Comparison of ENCODE assay signal across 12 cellular contexts in the genomic region with DNA sequence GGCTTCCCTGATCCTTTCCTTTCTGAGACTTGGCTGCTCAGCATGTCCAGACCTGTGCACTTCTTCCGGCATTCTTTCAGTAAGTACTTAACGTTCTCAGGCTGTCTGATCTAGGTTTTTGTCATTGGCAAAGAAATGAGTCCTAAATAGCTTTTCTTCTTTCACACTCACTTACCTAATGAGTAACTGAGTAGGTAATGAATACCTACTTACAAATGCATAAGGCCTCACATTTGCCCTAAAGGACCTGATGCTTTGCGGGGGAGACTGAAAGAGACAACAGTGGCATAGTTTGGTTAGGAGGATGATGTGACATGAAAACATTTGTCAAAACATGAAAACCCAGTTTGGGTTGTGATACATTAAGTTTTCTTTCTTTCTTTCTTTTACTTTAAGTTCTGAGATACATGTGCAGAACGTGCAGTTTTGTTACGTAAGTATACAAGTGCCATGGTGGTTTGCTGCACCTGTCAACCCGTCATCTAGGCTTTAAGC.
DNase-seq lines count a peak whose midpoint lies in the region; ATAC-seq, FAIRE-seq and TF ChIP-seq lines count a peak whose summit lies in the region.
"Had no signal": no experiment of that assay in that cellular context is flagged by ENCODE, and none has a peak within 500 bp of the region (broad histone marks: within the 10 kb centered on the region; RNA-seq: fewer than 3 reads in every experiment).

No MANE protein-coding gene starts in this region.

- peaks cover 19% of the 10 kb centered on the region for H3K4me1 Mint-ChIP-seq in activated CD8-positive, alpha-beta memory T cell treated with anti-CD3 and anti-CD28 coated beads, Interleukin-2, amount 10 ng/mL, durations not matched to agents 7 days and 5 days

- no peak for TF ChIP-seq EP300 in HepG2 (IDR thresholded peaks at IDR 0.05; ENCODE audit: low read depth in 2 of 2, low read length in 2 of 2)
- TF ChIP-seq EP300 in HepG2 (CRISPR knock-in tag; IDR thresholded peaks at IDR 0.05; ENCODE audit: borderline replicate concordance), result no peak

- no peak overlapping the region for H2AFZ ChIP-seq in HepG2 (ENCODE audit: low read length)

- H3K9me3 Mint-ChIP-seq in activated CD8-positive, alpha-beta memory T cell treated with anti-CD3 and anti-CD28 coated beads, Interleukin-2, amount 10 ng/mL, durations not matched to agents 7 days and 5 days (ENCODE audit: low read depth), result peaks cover 2% of the 10 kb centered on the region

- H3K4me3 Mint-ChIP-seq in activated CD8-positive, alpha-beta memory T cell treated with anti-CD3 and anti-CD28 coated beads, Interleukin-2, amount 10 ng/mL, durations not matched to agents 7 days and 5 days, result no peak overlapping the region

- no peak overlapping the region for H3K27ac ChIP-seq in HepG2 (ENCODE audit: extremely low read length, insufficient read depth, low read length)

- H3K4me3 ChIP-seq in kidney epithelial cell (ENCODE audit: low read depth, low read length), result no peak overlapping the region
- H3K4me3 ChIP-seq in HepG2 (replicated peaks in 1 of 3; ENCODE audit: insufficient read depth in 1 of 3, low read depth in 2 of 3, low read length in 3 of 3), result no peak overlapping the region

- DNase-seq in activated CD8-positive, alpha-beta memory T cell treated with anti-CD3 and anti-CD28 coated beads, Interleukin-2, amount 10 ng/mL, durations not matched to agents 7 days and 5 days, result no peak
- DNase-seq in activated CD8-positive, alpha-beta memory T cell treated with anti-CD3 and anti-CD28 coated beads for 24 hours, result no peak
- DNase-seq in kidney epithelial cell (ENCODE audit: low read depth) (peak; percentile 75), HepG2 (ENCODE audit: low spot score) (no peak), hypothalamus (lab: John Stamatoyannopoulos, UW) (no peak), Kasumi-1 (lab: John Stamatoyannopoulos, UW) (no peak)
- DNase-seq: activated CD4-positive, alpha-beta T cell treated with anti-CD3 and anti-CD28 coated beads, Interleukin-2, amount 50 U/mL, for 1 hour; NCI-H2227 treated with DMSO at 0.1 percent for 48 hours had no signal

- no peaks in the 10 kb centered on the region for H3K79me2 ChIP-seq in HepG2 (ENCODE audit: insufficient read depth, low read length)

- no peaks in the 10 kb centered on the region for H4K20me1 ChIP-seq in HepG2 (ENCODE audit: insufficient read depth, low read length)

- no peaks in the 10 kb centered on the region for H3K27me3 ChIP-seq in kidney epithelial cell (ENCODE audit: control insufficient read depth, insufficient read depth, low read length)
- peaks cover 0 to 2% of the 10 kb centered on the region in 2 experiments; a peak in 1 of 5 replicates for H3K27me3 ChIP-seq in HepG2 (ENCODE audit: control insufficient read depth in 1 of 2, insufficient read depth in 2 of 2, low read length in 2 of 2)

- no peak for TF ChIP-seq RAD21 in HepG2 (CRISPR knock-in tag; IDR thresholded peaks at IDR 0.05)

- intact Hi-C loops in HepG2 (cut with micrococcal nuclease; ENCODE audit: unreplicated experiment), result no loop called here

- peaks cover 7% of the 10 kb centered on the region for H3K27me3 Mint-ChIP-seq in activated CD8-positive, alpha-beta memory T cell treated with anti-CD3 and anti-CD28 coated beads, Interleukin-2, amount 10 ng/mL, durations not matched to agents 7 days and 5 days

- TF ChIP-seq CTCF in kidney epithelial cell (IDR thresholded peaks at IDR 0.05; ENCODE audit: insufficient read depth, low read length, poor library complexity, severe bottlenecking) (no peak), HepG2 (CRISPR knock-in tag; IDR thresholded peaks at IDR 0.05) (no peak)

- H3K4me2 ChIP-seq in HepG2 (ENCODE audit: low read depth, low read length), result no peak overlapping the region

- H3K9me3 ChIP-seq in HepG2 (ENCODE audit: low read length), result no peaks in the 10 kb centered on the region

- CTCF ChIA-PET in activated CD8-positive, alpha-beta memory T cell treated with anti-CD3 and anti-CD28 coated beads, Interleukin-2, amount 10 ng/mL, durations not matched to agents 7 days and 5 days (lab: Charles Lee), result interaction anchor here (1.1 kb wide), 1 partner anchor 9 kb away, joined by 6 read pairs; no protein-coding TSS in a partner anchor
- CTCF ChIA-PET in HepG2 (lab: Yijun Ruan, JAX; ENCODE audit: low intra/inter-chr PET ratio, low total read pairs), result no interaction called here

- no peak for TF ChIP-seq POLR2A in HepG2 (IDR thresholded peaks at IDR 0.05; ENCODE audit: insufficient read depth in 1 of 2, low read depth in 2 of 2, low read length in 2 of 2)

- WGBS in HepG2 (ENCODE audit: low lambda C conversion rate), result 47% methylated on average over 6 of the region's 6 CpGs

- H3K4me1 ChIP-seq in HepG2 (ENCODE audit: insufficient read depth, low read length), result no peaks in the 10 kb centered on the region

- no peak overlapping the region for H3K9ac ChIP-seq in HepG2 (ENCODE audit: insufficient read depth, low read depth, low read length)

- peak overlapping the region; percentile 75 for H3K27ac Mint-ChIP-seq in activated CD8-positive, alpha-beta memory T cell treated with anti-CD3 and anti-CD28 coated beads, Interleukin-2, amount 10 ng/mL, durations not matched to agents 7 days and 5 days

- peaks cover 4% of the 10 kb centered on the region for H3K36me3 Mint-ChIP-seq in activated CD8-positive, alpha-beta memory T cell treated with anti-CD3 and anti-CD28 coated beads, Interleukin-2, amount 10 ng/mL, durations not matched to agents 7 days and 5 days

- FAIRE-seq in HepG2 (lab: Jason Lieb, UNC), result no peak
- FAIRE-seq: colon, H1 had no signal

- BruUV-seq in HepG2 (replicated peaks; lab: Mats Ljungman, UMichigan), result no TSS peak

- in situ Hi-C loops in HepG2 (cut with HindIII; ENCODE audit: extremely low pct_ligation_motif_present, low pct_unique_long_range_greater_than_20kb), result no loop called here

- POLR2A ChIA-PET in HepG2 (lab: Yijun Ruan, JAX), result no interaction called here

- ATAC-seq in activated CD8-positive, alpha-beta memory T cell treated with anti-CD3 and anti-CD28 coated beads, Interleukin-2, amount 10 ng/mL, durations not matched to agents 7 days and 5 days, result peak; percentile 74
- ATAC-seq in GM21447 (IDR thresholded peaks at IDR 0.05; ENCODE audit: unreplicated experiment) (peak; percentile 99), HG03280 (IDR thresholded peaks at IDR 0.05; ENCODE audit: unreplicated experiment) (peak; percentile 97), HepG2 (no peak)

- H3K36me3 ChIP-seq in kidney epithelial cell (ENCODE audit: control insufficient read depth, insufficient read depth, low read length), result no peaks in the 10 kb centered on the region
- no peaks in the 10 kb centered on the region for H3K36me3 ChIP-seq in HepG2 (replicated peaks in 1 of 2; ENCODE audit: control insufficient read depth in 1 of 2, insufficient read depth in 2 of 2, low read length in 2 of 2)

TF ChIP-seq in HepG2, 621 proteins besides CTCF, POLR2A, EP300 and RAD21:
- TF ChIP-seq FOXM1 (CRISPR knock-in tag; IDR thresholded peaks at IDR 0.05) (no peak), SP5 (CRISPR knock-in tag; IDR thresholded peaks at IDR 0.05; ENCODE audit: borderline replicate concordance, low read depth) (no peak), SIX4 (CRISPR knock-in tag; IDR thresholded peaks at IDR 0.05) (no peak), ZNF747 (CRISPR knock-in tag; IDR thresholded peaks at IDR 0.05; ENCODE audit: borderline replicate concordance) (no peak), SATB2 (CRISPR knock-in tag; IDR thresholded peaks at IDR 0.05) (no peak), ZNF570 (CRISPR knock-in tag; IDR thresholded peaks at IDR 0.05; ENCODE audit: borderline replicate concordance) (no peak), TBX2 (CRISPR knock-in tag; IDR thresholded peaks at IDR 0.05; ENCODE audit: borderline replicate concordance) (no peak)
